Comparison of ENCODE assay signal across 8 cellular contexts in the genomic region with DNA sequence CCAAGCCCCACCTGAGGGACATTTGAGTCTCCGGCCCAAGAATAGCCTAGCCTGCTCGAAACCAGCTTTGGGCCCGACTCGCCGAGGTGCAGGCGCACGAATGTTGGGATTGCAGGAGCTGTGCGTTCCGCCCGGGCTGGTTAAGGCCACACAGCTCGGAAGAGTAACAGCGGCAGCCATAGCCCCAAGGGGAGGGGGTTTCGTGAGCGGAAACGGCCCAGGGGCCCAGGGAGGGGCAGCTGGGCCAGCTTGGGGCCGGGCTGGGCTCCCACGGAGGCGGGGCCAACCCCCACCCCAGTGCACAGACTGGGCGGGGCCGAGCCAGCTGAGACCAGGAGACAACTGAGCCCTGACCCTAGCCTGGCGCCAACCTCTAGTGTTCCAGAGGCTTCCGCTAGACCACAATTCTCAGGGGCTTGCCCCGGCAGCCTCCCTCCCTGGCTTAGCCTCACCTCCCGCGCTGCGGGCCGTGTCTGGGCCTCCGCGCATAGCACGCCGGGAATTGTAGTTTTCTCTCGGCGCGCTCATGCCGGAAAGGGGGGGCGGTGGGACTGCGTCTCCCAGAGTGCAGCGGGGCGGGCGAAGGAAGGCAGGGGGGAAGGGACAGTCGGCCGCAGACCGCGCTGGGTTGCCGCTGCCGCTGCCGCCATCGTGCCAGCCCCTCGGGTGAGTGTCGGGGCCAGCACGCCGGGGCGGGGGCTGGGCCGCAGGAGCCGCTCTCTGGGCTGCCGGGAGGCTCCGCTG. TPM values are rescaled to one million over a fixed set of nuclear protein-coding genes. Genes with fewer than 3 reads are reported as not detected.
DNase-seq lines count a peak whose midpoint lies in the region; ATAC-seq, FAIRE-seq and TF ChIP-seq lines count a peak whose summit lies in the region.

A gene (plus strand): TSS at position 614 of the 744 bp plus-strand sequence. CDS start 18,198 bp downstream, outside the sequence.

- peaks cover 71% of the 10 kb centered on the region for H3K4me1 ChIP-seq in left ventricle myocardium inferior
- peaks cover 46% of the 10 kb centered on the region for H3K4me1 ChIP-seq in psoas muscle

- peak within 1 kb of the TSS; percentile 95 for H3K27ac Mint-ChIP-seq in T-helper 17 cell

- FAIRE-seq in urothelium cell line (lab: Jason Lieb, UNC) = no peak

- in situ Hi-C loops in GM13977 (cut with MboI; ENCODE audit: low pct_unique_long_range_greater_than_20kb, low sequenced_read_pairs, unreplicated experiment) = no loop called here

- peaks cover 44% of the 10 kb centered on the region for H3K4me1 Mint-ChIP-seq in T-helper 17 cell

- intact Hi-C loops in left ventricle myocardium inferior (cut with micrococcal nuclease) (no loop called here), psoas muscle (cut with DNase I) (loop anchor here in 1 of 2 donors (10.0 kb wide), 1 partner anchor 388 kb away; a partner anchor contains a TSS)

- no peaks in the 10 kb centered on the region for H3K27me3 Mint-ChIP-seq in T-helper 17 cell

- peak within 1 kb of the TSS; percentile 99 for H3K27ac ChIP-seq in left ventricle myocardium inferior (replicated peaks)
- peak within 1 kb of the TSS; percentile 100 for H3K27ac ChIP-seq in psoas muscle

- H3K36me3 ChIP-seq in left ventricle myocardium inferior (peaks cover 4% of the 10 kb centered on the region), psoas muscle (ENCODE audit: insufficient read depth in 1 of 2, low read depth in 1 of 2) (peaks cover 0 to 8% of the 10 kb centered on the region in 2 donors)

- H3K4me3 ChIP-seq in left ventricle myocardium inferior = peak within 1 kb of the TSS; percentile 82
- peak within 1 kb of the TSS; percentile 100 for H3K4me3 ChIP-seq in psoas muscle

- no peaks in the 10 kb centered on the region for H3K27me3 ChIP-seq in left ventricle myocardium inferior (ENCODE audit: low read depth)
- no peaks in the 10 kb centered on the region for H3K27me3 ChIP-seq in psoas muscle (ENCODE audit: insufficient read depth in 3 of 3, low read length in 2 of 3)

- H3K9me3 ChIP-seq in T-helper 17 cell (ENCODE audit: control insufficient read depth, low read length, poor library complexity, severe bottlenecking) = no peaks in the 10 kb centered on the region
- H3K9me3 ChIP-seq in left ventricle myocardium inferior (replicated peaks) = no peaks in the 10 kb centered on the region
- no peaks in the 10 kb centered on the region for H3K9me3 ChIP-seq in psoas muscle

- WGBS in psoas muscle, 3 donors = 0% methylated on average over 25 to 57 of the region's 57 CpGs

- H3K36me3 Mint-ChIP-seq in T-helper 17 cell (ENCODE audit: low read depth) = no peaks in the 10 kb centered on the region

- TF ChIP-seq CTCF in GM13977 (IDR thresholded peaks at IDR 0.05; ENCODE audit: extremely low read depth, insufficient read depth, missing control alignments) (no peak), left ventricle myocardium inferior (IDR thresholded peaks at IDR 0.05; ENCODE audit: borderline replicate concordance) (no peak), psoas muscle (IDR thresholded peaks at IDR 0.05) (no peak)

- H3K4me3 Mint-ChIP-seq in T-helper 17 cell = peak within 1 kb of the TSS; percentile 92

- peak; percentile 97 for DNase-seq in GM13977 (ENCODE audit: low spot score)
- DNase-seq in NCI-H1694 treated with DMSO at 0.1 percent for 48 hours (lab: John Stamatoyannopoulos, UW) = peak; percentile 86
- DNase-seq in T-helper 17 cell = peak; percentile 90 to 95 (median 91)
- peak; percentile 40 to 98 (median 90) for DNase-seq in amygdala (lab: John Stamatoyannopoulos, UW)
- DNase-seq in left ventricle myocardium inferior = peak; percentile 97
- DNase-seq in psoas muscle = peak; percentile 97 to 98
- DNase-seq in urothelium cell line (ENCODE audit: low spot score) = peak; percentile 96

- ATAC-seq in HG02884 (IDR thresholded peaks at IDR 0.05; ENCODE audit: unreplicated experiment) = peak; percentile 55
- ATAC-seq in T-helper 17 cell = peak; percentile 74
- peak; percentile 83 to 86 (median 85) for ATAC-seq in psoas muscle

RNA-seq across cellular contexts. Expression of the gene that starts here (rescaled TPM):
- total RNA-seq in T-helper 17 cell = 10 to 100 TPM; 46.6 to 66.8 TPM
- 73.6 TPM for total RNA-seq in left ventricle myocardium inferior
- 100 to 1,000 TPM in 2 of 4 donors, 10 to 100 TPM in 2; 77.4 to 104 (median 96.8) TPM for total RNA-seq in psoas muscle
- polyA plus RNA-seq in psoas muscle = 100 to 1,000 TPM; 129 to 170 (median 134) TPM

Comparison
In these comparisons a context has a peak if more than half of its experiments do, and no peak if none do; other contexts are left out.
1. Peak in every context shown above with its lines: DNase-seq, ATAC-seq, H3K4me3 ChIP-seq and H3K27ac ChIP-seq.